In genomic region chr10:72740526-72740925, GRCh38 we compare ENCODE assay signal across 10 cellular contexts. TPM values are rescaled to one million over a fixed set of nuclear protein-coding genes. Genes with fewer than 3 reads are reported as not detected.
DNase-seq lines count a peak whose midpoint lies in the region; ATAC-seq, FAIRE-seq and TF ChIP-seq lines count a peak whose summit lies in the region.
"Had no signal": no experiment of that assay in that cellular context is flagged by ENCODE, and none has a peak within 500 bp of the region (broad histone marks: within the 10 kb centered on the region; RNA-seq: fewer than 3 reads in every experiment).

No MANE protein-coding gene starts in this region.

- no peaks in the 10 kb centered on the region for H3K9me3 Mint-ChIP-seq in activated naive CD8-positive, alpha-beta T cell treated with anti-CD3 and anti-CD28 coated beads, Interleukin-2, amount 50 U/mL, for 24 hours
- no peaks in the 10 kb centered on the region for H3K9me3 Mint-ChIP-seq in activated naive CD8-positive, alpha-beta T cell treated with anti-CD3 and anti-CD28 coated beads for 36 hours
- no peaks in the 10 kb centered on the region for H3K9me3 Mint-ChIP-seq in WTC11
- H3K9me3 Mint-ChIP-seq: CD4-positive, alpha-beta memory T cell had no signal

- no peaks in the 10 kb centered on the region for H3K27me3 ChIP-seq in upper lobe of right lung
- H3K27me3 ChIP-seq: esophagus squamous epithelium had no signal

- no peak for FAIRE-seq in kidney (lab: Jason Lieb, UNC)

- H3K4me3 ChIP-seq in upper lobe of right lung (no peak overlapping the region), kidney (ENCODE audit: low read length in 2 of 2) (no peak overlapping the region)
- H3K4me3 ChIP-seq: esophagus squamous epithelium had no signal

- no peak overlapping the region for H3K9ac ChIP-seq in kidney (ENCODE audit: low read length in 2 of 2)

- peaks cover 38% of the 10 kb centered on the region for H3K4me1 ChIP-seq in upper lobe of right lung
- peaks cover 9 to 16% of the 10 kb centered on the region in 2 donors for H3K4me1 ChIP-seq in kidney (ENCODE audit: control insufficient read depth in 1 of 2, insufficient read depth in 1 of 2, low read depth in 1 of 2, low read length in 2 of 2)

- H3K27ac Mint-ChIP-seq in activated naive CD8-positive, alpha-beta T cell treated with anti-CD3 and anti-CD28 coated beads, Interleukin-2, amount 50 U/mL, for 24 hours, result no peak overlapping the region
- H3K27ac Mint-ChIP-seq in activated naive CD8-positive, alpha-beta T cell treated with anti-CD3 and anti-CD28 coated beads for 36 hours, result no peak overlapping the region
- H3K27ac Mint-ChIP-seq in WTC11, result peak overlapping the region; percentile 64
- H3K27ac Mint-ChIP-seq: CD4-positive, alpha-beta memory T cell had no signal

- POLR2A ChIA-PET in WTC11 (lab: Charles Lee), result no interaction called here

- no peaks in the 10 kb centered on the region for H3K27me3 Mint-ChIP-seq in activated naive CD8-positive, alpha-beta T cell treated with anti-CD3 and anti-CD28 coated beads, Interleukin-2, amount 50 U/mL, for 24 hours
- H3K27me3 Mint-ChIP-seq in activated naive CD8-positive, alpha-beta T cell treated with anti-CD3 and anti-CD28 coated beads for 36 hours, result no peaks in the 10 kb centered on the region
- no peaks in the 10 kb centered on the region for H3K27me3 Mint-ChIP-seq in WTC11 (ENCODE audit: low read depth)
- H3K27me3 Mint-ChIP-seq: CD4-positive, alpha-beta memory T cell had no signal

- H3K9me3 ChIP-seq in upper lobe of right lung (no peaks in the 10 kb centered on the region), kidney (ENCODE audit: control insufficient read depth in 1 of 2, low read length in 2 of 2) (no peaks in the 10 kb centered on the region)
- H3K9me3 ChIP-seq: esophagus squamous epithelium had no signal

- H3K36me3 ChIP-seq in upper lobe of right lung (no peaks in the 10 kb centered on the region), kidney (ENCODE audit: control insufficient read depth in 1 of 2, insufficient read depth in 2 of 2, low read length in 2 of 2) (no peaks in the 10 kb centered on the region)
- H3K36me3 ChIP-seq: esophagus squamous epithelium had no signal

- no peak overlapping the region for H3K4me3 Mint-ChIP-seq in activated naive CD8-positive, alpha-beta T cell treated with anti-CD3 and anti-CD28 coated beads, Interleukin-2, amount 50 U/mL, for 24 hours
- no peak overlapping the region for H3K4me3 Mint-ChIP-seq in activated naive CD8-positive, alpha-beta T cell treated with anti-CD3 and anti-CD28 coated beads for 36 hours
- H3K4me3 Mint-ChIP-seq in WTC11, result no peak overlapping the region
- H3K4me3 Mint-ChIP-seq: CD4-positive, alpha-beta memory T cell had no signal

- H3K36me3 Mint-ChIP-seq in activated naive CD8-positive, alpha-beta T cell treated with anti-CD3 and anti-CD28 coated beads, Interleukin-2, amount 50 U/mL, for 24 hours (ENCODE audit: low read depth), result no peaks in the 10 kb centered on the region
- H3K36me3 Mint-ChIP-seq in activated naive CD8-positive, alpha-beta T cell treated with anti-CD3 and anti-CD28 coated beads for 36 hours, result no peaks in the 10 kb centered on the region
- no peaks in the 10 kb centered on the region for H3K36me3 Mint-ChIP-seq in WTC11
- H3K36me3 Mint-ChIP-seq: CD4-positive, alpha-beta memory T cell had no signal

- ATAC-seq in activated naive CD8-positive, alpha-beta T cell treated with anti-CD3 and anti-CD28 coated beads, Interleukin-2, amount 50 U/mL, for 24 hours, result peak; percentile 52
- ATAC-seq in WTC11 (peak; percentile 71), upper lobe of right lung (peak; percentile 58), HG03135 (IDR thresholded peaks at IDR 0.05; ENCODE audit: unreplicated experiment) (no peak)

- CTCF ChIA-PET in WTC11 (lab: Charles Lee), result no interaction called here

- DNase-seq in activated naive CD8-positive, alpha-beta T cell treated with anti-CD3 and anti-CD28 coated beads, Interleukin-2, amount 50 U/mL, for 24 hours, result no peak
- DNase-seq in activated naive CD8-positive, alpha-beta T cell treated with anti-CD3 and anti-CD28 coated beads for 36 hours, result no peak
- DNase-seq in WTC11 (ENCODE audit: low spot score) (no peak), hepatic stellate cell (ENCODE audit: low spot score) (peak; percentile 11), upper lobe of right lung (no peak), NAMALWA (ENCODE audit: low spot score) (no peak), kidney (no peak)
- DNase-seq: CD4-positive, alpha-beta memory T cell; esophagus squamous epithelium had no signal

- intact Hi-C loops in upper lobe of right lung (cut with DNase I), result no loop called here
- intact Hi-C loops in kidney (cut with DNase I), result no loop called here

- H3K27ac ChIP-seq in upper lobe of right lung (no peak overlapping the region), kidney (ENCODE audit: low read depth in 2 of 2, low read length in 2 of 2) (no peak overlapping the region)
- H3K27ac ChIP-seq: esophagus squamous epithelium had no signal

- H3K4me1 Mint-ChIP-seq in activated naive CD8-positive, alpha-beta T cell treated with anti-CD3 and anti-CD28 coated beads, Interleukin-2, amount 50 U/mL, for 24 hours, result peaks cover 8% of the 10 kb centered on the region
- H3K4me1 Mint-ChIP-seq in activated naive CD8-positive, alpha-beta T cell treated with anti-CD3 and anti-CD28 coated beads for 36 hours, result peaks cover 14% of the 10 kb centered on the region
- H3K4me1 Mint-ChIP-seq in WTC11, result peaks cover 50% of the 10 kb centered on the region

- no peak for TF ChIP-seq CTCF in WTC11 (IDR thresholded peaks at IDR 0.05)
- TF ChIP-seq CTCF in upper lobe of right lung (IDR thresholded peaks at IDR 0.05), result no peak
- TF ChIP-seq CTCF in kidney (IDR thresholded peaks at IDR 0.05; ENCODE audit: borderline replicate concordance, extremely low read depth, insufficient read depth), result no peak

TF ChIP-seq in WTC11, 78 proteins besides CTCF, POLR2A, EP300 and RAD21:
- TF ChIP-seq MAX (CRISPR knock-in tag; IDR thresholded peaks at IDR 0.05) (no peak), OVOL2 (CRISPR knock-in tag; IDR thresholded peaks at IDR 0.05; ENCODE audit: borderline replicate concordance) (no peak), RORB (CRISPR knock-in tag; IDR thresholded peaks at IDR 0.05) (no peak), STAT6 (CRISPR knock-in tag; conservative IDR thresholded peaks at IDR 0.05; ENCODE audit: low read depth) (no peak), FOXP1 (CRISPR knock-in tag; IDR thresholded peaks at IDR 0.05; ENCODE audit: borderline replicate concordance) (no peak), ATF6 (CRISPR knock-in tag; IDR thresholded peaks at IDR 0.05) (no peak)

RNA-seq across cellular contexts. Expression of gene MCU, which starts 48.6 kb away (rescaled TPM):
- total RNA-seq in activated naive CD8-positive, alpha-beta T cell treated with anti-CD3 and anti-CD28 coated beads for 36 hours, result 10 to 100 TPM; 15.3 to 15.5 TPM
- 36.5 to 41.4 TPM (median 37.2 TPM) in 3 replicates for total RNA-seq in WTC11 (2021)
- 31.1 TPM for total RNA-seq in upper lobe of right lung
- 37.6 TPM for total RNA-seq in kidney
- 18.6 TPM for polyA plus RNA-seq in kidney (ENCODE audit: insufficient read depth, low read depth, low replicate concordance)
